1 cellular context compared by ENCODE assay signal in the genomic region with DNA sequence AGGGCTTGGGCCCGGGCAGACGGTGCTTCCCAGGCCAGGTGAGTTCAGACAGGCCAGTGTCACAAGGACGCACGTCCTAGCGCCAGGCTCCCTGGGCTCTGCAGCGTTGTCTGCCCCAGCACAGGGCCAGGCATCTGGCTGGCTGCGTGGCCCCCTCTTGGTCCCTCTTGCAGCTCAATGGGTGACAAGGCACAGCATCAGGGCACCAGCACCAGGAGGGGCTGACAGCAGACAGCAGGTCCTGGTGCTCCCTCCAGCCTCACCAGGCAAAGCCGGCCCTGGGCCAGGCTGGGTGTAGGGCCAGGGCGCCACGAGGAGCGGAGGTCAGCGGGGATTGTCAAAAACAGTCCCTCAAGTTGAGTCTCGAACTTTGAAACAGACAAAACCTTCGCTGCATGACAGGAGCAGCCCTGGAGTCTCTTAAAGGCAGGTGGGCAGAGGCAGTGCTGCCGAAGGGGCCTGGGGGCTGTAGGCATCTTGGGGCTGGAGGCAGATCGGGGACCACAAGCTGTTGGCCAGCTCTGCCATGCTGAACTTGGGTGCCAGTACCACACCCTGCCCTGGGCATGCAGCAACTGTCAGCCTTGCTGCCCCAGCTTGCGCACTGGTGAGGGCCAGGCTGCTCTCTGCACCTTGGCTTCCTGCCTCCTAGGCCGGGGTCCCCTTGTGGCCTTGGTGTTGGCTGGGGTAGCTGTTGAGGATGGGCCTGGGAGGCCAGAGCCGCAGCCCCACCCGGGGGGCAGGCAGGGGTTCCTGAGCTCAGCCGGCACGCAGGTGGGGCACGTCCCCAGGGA.
TF ChIP-seq lines count a peak whose summit lies in the region.

No MANE protein-coding gene starts in this region.

TF ChIP-seq in HepG2, 621 proteins besides CTCF, POLR2A, EP300 and RAD21:
- TF ChIP-seq AGO1 (IDR thresholded peaks at IDR 0.05; ENCODE audit: low read depth, low read length, poor library complexity, severe bottlenecking) (peak; percentile 33), ZFP82 (CRISPR knock-in tag; IDR thresholded peaks at IDR 0.05; ENCODE audit: borderline replicate concordance) (no peak), CREM (IDR thresholded peaks at IDR 0.05) (no peak), CREM (CRISPR knock-in tag; IDR thresholded peaks at IDR 0.05) (no peak), AGO2 (optimal IDR thresholded peaks at IDR 0.05; ENCODE audit: low read depth, low read length) (peak; percentile 89), RBM22 (optimal IDR thresholded peaks at IDR 0.05; ENCODE audit: low read length) (peak; percentile 45), AKAP8 (CRISPR knock-in tag; IDR thresholded peaks at IDR 0.05) (0 out of 2 replicates have a peak, but pooled peaks have one; percentile 30), SP4 (CRISPR knock-in tag; IDR thresholded peaks at IDR 0.05) (no peak), MYC (CRISPR knock-in tag; IDR thresholded peaks at IDR 0.05; ENCODE audit: borderline replicate concordance) (0 out of 2 replicates have a peak, but pooled peaks have one; percentile 33), KDM2A (CRISPR knock-in tag; IDR thresholded peaks at IDR 0.05; ENCODE audit: borderline replicate concordance, low read depth) (no peak; the same call in 1 of the 2 replicates), NBN (conservative IDR thresholded peaks at IDR 0.05) (no peak), BATF2 (CRISPR knock-in tag; IDR thresholded peaks at IDR 0.05) (no peak), RBFOX2 (IDR thresholded peaks at IDR 0.05; ENCODE audit: low read depth, low read length) (peak; percentile 36; the same call in 1 of the 2 replicates)
